Comparison of ENCODE assay signal across 10 cellular contexts in the genomic region with DNA sequence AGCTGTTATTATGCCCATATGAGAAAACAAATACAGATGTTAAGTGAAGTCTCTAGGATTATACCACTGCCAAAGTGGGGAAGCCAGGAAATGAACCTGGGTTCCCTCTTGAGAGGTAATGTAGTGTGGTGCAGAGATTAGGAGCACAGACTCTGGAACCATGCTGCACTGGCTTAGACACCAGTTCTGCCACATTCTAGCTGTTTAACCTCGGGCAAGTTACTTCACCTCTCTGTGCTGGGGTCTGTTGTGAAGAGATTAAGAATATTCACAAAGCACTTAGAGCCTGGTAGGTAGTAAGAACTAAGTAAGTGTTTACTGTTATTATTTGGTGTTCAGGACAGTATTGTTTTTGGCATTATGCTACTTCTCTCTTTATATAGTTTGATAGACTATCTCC. TPM values are rescaled to one million over a fixed set of nuclear protein-coding genes. Genes with fewer than 3 reads are reported as not detected.
"Had no signal": no experiment of that assay in that cellular context is flagged by ENCODE, and none has a peak within 500 bp of the region (broad histone marks: within the 10 kb centered on the region; RNA-seq: fewer than 3 reads in every experiment).

No MANE protein-coding gene starts in this region.

- DNase-seq: H9, HCEC 1CT, HFFc6, IMR-90, KBM-7 had no signal

- FAIRE-seq: H1, H54, HTR-8/SVneo had no signal

- H3K4me1 Mint-ChIP-seq: GM23338, H9 had no signal

- H3K27ac Mint-ChIP-seq: GM23338, H9, HFFc6 had no signal

- H3K9me3 Mint-ChIP-seq: GM23338, H9, HFFc6 had no signal

- H2AFZ ChIP-seq: GM23338 had no signal

- H3K4me2 ChIP-seq: GM23338 had no signal

- ATAC-seq: GM23338 had no signal

- H3K4me3 Mint-ChIP-seq: GM23338, H9, HFFc6 had no signal

- H3K4me3 ChIP-seq: GM23338 had no signal

RNA-seq across cellular contexts. Expression of a gene that starts 41.9 kb away (rescaled TPM):
- total RNA-seq: GM23338, H1, H9, HFFc6, HT-29, IMR-90 had no signal

RNA-seq across cellular contexts. Expression of a gene that starts 53.2 kb away (rescaled TPM):
- total RNA-seq: H9, HFFc6, IMR-90 had no signal
